Comparison of ENCODE assay signal across 38 cellular contexts in the genomic region with DNA sequence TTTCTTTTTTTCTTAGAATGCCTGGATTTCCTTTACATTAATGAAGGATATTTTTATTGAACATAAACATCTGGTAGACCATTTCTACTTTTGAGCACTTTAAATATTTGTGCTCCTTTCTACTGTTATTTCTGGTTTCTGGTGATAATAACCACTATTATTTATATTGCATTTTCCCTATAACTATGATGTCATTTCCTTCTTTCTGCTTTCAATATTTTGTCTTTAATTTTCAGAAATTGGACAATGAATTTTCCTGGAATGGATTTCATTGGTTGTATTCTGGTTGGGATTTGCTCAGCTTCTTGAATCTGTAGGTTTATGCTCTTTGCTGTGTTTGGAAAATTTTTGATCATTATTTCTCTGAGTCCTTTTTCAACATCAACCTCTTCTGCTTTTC. TPM values are rescaled to one million over a fixed set of nuclear protein-coding genes. Genes with fewer than 3 reads are reported as not detected.
"Had no signal": no experiment of that assay in that cellular context is flagged by ENCODE, and none has a peak within 500 bp of the region (broad histone marks: within the 10 kb centered on the region; RNA-seq: fewer than 3 reads in every experiment).

No MANE protein-coding gene starts in this region.

- DNase-seq: activated effector memory CD4-positive, alpha-beta T cell treated with anti-CD3 and anti-CD28 coated beads, Interleukin-2, amount 50 U/mL, for 16 hours; activated effector memory CD4-positive, alpha-beta T cell treated with Interleukin-2 at 50 U/mL for 16 hours; activated gamma-delta T cell; activated gamma-delta T cell treated with Interleukin-2 at 50 U/mL for 16 hours; activated naive CD4-positive, alpha-beta T cell; activated naive CD4-positive, alpha-beta T cell treated with anti-CD3 and anti-CD28 coated beads for 36 hours; activated naive CD4-positive, alpha-beta T cell treated with anti-CD3 and anti-CD28 coated beads, Interleukin-2, amount 10 ng/mL, durations not matched to agents 7 days and 5 days; activated naive CD4-positive, alpha-beta T cell treated with anti-CD3 and anti-CD28 coated beads, Interleukin-2, amount 50 U/mL, for 16 hours; activated naive CD4-positive, alpha-beta T cell treated with Interleukin-2 at 50 U/mL for 16 hours; activated naive CD8-positive, alpha-beta T cell treated with anti-CD3 and anti-CD28 coated beads for 36 hours; activated naive CD8-positive, alpha-beta T cell treated with anti-CD3 and anti-CD28 coated beads, Interleukin-2, amount 10 ng/mL, durations not matched to agents 7 days and 5 days; activated naive CD8-positive, alpha-beta T cell treated with anti-CD3 and anti-CD28 coated beads, Interleukin-2, amount 50 U/mL, for 24 hours; activated T-cell treated with anti-CD3 and anti-CD28 coated beads, Interleukin-2, amount 50 U/mL, for 24 hours; activated T-cell treated with anti-CD3 and anti-CD28 coated beads, Interleukin-2, amount 50 U/mL, for 4 hours; activated T-cell treated with anti-CD3 and anti-CD28 coated beads, Interleukin-2, amount 50 U/mL, for 48 hours; activated T-cell treated with anti-CD3 and anti-CD28 coated beads, Interleukin-2, amount 50 U/mL, for 72 hours; adrenal gland; amniotic stem cell; amygdala; anterior cingulate cortex; aorta; body of pancreas; brain microvascular endothelial cell; caudate nucleus; central memory CD4-positive, alpha-beta T cell; cerebellar nuclear complex had no signal

- H3K36me3 ChIP-seq: adrenal gland, brain microvascular endothelial cell, breast epithelium, cardiac muscle cell had no signal

- H3K4me1 ChIP-seq: adrenal gland, ascending aorta, breast epithelium had no signal

- H3K27ac ChIP-seq: adrenal gland, ascending aorta, body of pancreas, brain microvascular endothelial cell, breast epithelium, cardiac muscle cell had no signal

- H3K9me3 ChIP-seq: adrenal gland, ascending aorta, body of pancreas, breast epithelium had no signal

- H3K27me3 ChIP-seq: adrenal gland, ascending aorta, body of pancreas, brain microvascular endothelial cell, breast epithelium, cardiac muscle cell had no signal

- H3K4me3 ChIP-seq: adrenal gland, ascending aorta, body of pancreas, breast epithelium, cardiac muscle cell had no signal

- FAIRE-seq: astrocyte, bronchial epithelial cell had no signal

- ATAC-seq: activated naive CD4-positive, alpha-beta T cell treated with anti-CD3 and anti-CD28 coated beads, Interleukin-2, amount 50 U/mL, for 72 hours; activated naive CD8-positive, alpha-beta T cell treated with anti-CD3 and anti-CD28 coated beads, Interleukin-2, amount 50 U/mL, for 24 hours; activated T-cell treated with anti-CD3 and anti-CD28 coated beads, Interleukin-2, amount 50 U/mL, for 4 hours; activated T-cell treated with anti-CD3 and anti-CD28 coated beads, Interleukin-2, amount 50 U/mL, for 72 hours; activated T-helper 17 cell treated with anti-CD3 and anti-CD28 coated beads, Interleukin-2, amount 50 U/mL, for 72 hours; body of pancreas had no signal

RNA-seq across cellular contexts. Expression of a gene that starts 5.2 kb away (rescaled TPM):
- total RNA-seq: ascending aorta had no signal

RNA-seq across cellular contexts. Expression of a gene that starts 20.1 kb away (rescaled TPM):
- polyA plus RNA-seq: adipose tissue, aorta, cardiac muscle cell had no signal

RNA-seq across cellular contexts. Expression of a gene that starts 39.8 kb away (rescaled TPM):
- total RNA-seq: activated naive CD4-positive, alpha-beta T cell treated with anti-CD3 and anti-CD28 coated beads for 36 hours; activated naive CD4-positive, alpha-beta T cell treated with anti-CD3 and anti-CD28 coated beads, Interleukin-2, amount 50 U/mL, for 72 hours; activated naive CD8-positive, alpha-beta T cell treated with anti-CD3 and anti-CD28 coated beads for 36 hours; activated naive CD8-positive, alpha-beta T cell treated with anti-CD3 and anti-CD28 coated beads, Interleukin-2, amount 10 ng/mL, durations not matched to agents 7 days and 5 days; activated T-cell treated with anti-CD3 and anti-CD28 coated beads, Interleukin-2, amount 50 U/mL, for 72 hours; activated T-helper 1 cell treated with anti-CD3 and anti-CD28 coated beads, Interleukin-12 subunit alpha, Interleukin-12 subunit beta, Interleukin-2, Interleukin-4 antibody, amounts not matched to agents 30 ng/mL and 10 ng/mL and 1 ng/mL, durations not matched to agents 14 hours and 24 hours and 36 hours; activated T-helper 17 cell treated with anti-CD3 and anti-CD28 coated beads, Interleukin-2, amount 50 U/mL, for 72 hours; activated T-helper 2 cell treated with anti-CD3 and anti-CD28 coated beads, Interferon-gamma antibody, Interleukin-2, Interleukin-4, amounts not matched to agents 10 μg/mL and 5 μg/mL and 100 μg/mL, durations not matched to agents 14 hours and 24 hours and 36 hours; adrenal gland; aorta; ascending aorta; astrocyte; body of pancreas; breast epithelium; bronchial epithelial cell; cardiac muscle cell; cardiac septum; chondrocyte had no signal
- polyA plus RNA-seq: adipose tissue had no signal

RNA-seq across cellular contexts. Expression of a gene that starts 40.0 kb away (rescaled TPM):
- total RNA-seq: activated naive CD4-positive, alpha-beta T cell treated with anti-CD3 and anti-CD28 coated beads for 36 hours; ascending aorta had no signal

RNA-seq across cellular contexts. Expression of a gene that starts 49.8 kb away (rescaled TPM):
- total RNA-seq: ascending aorta had no signal
